ENCODE assay signal across 16 cellular contexts in genomic region chr3:160661660-160662059, GRCh38. TPM values are rescaled to one million over a fixed set of nuclear protein-coding genes. Genes with fewer than 3 reads are reported as not detected.
DNase-seq lines count a peak whose midpoint lies in the region; ATAC-seq and TF ChIP-seq lines count a peak whose summit lies in the region.
"Had no signal": no experiment of that assay in that cellular context is flagged by ENCODE, and none has a peak within 500 bp of the region (broad histone marks: within the 10 kb centered on the region; RNA-seq: fewer than 3 reads in every experiment).

No MANE protein-coding gene starts in this region.

- H3K9me3 ChIP-seq in HEK293 (ENCODE audit: control insufficient read depth, insufficient read depth, low read depth, low read length), result no peaks in the 10 kb centered on the region
- no peaks in the 10 kb centered on the region for H3K9me3 ChIP-seq in Peyer's patch

- no peak for TF ChIP-seq POLR2A in Peyer's patch (IDR thresholded peaks at IDR 0.05)

- POLR2A ChIA-PET in HEK293 (lab: Yijun Ruan, JAX), result no interaction called here

- no peaks in the 10 kb centered on the region for H3K27me3 ChIP-seq in Peyer's patch

- no peak overlapping the region for H3K4me3 Mint-ChIP-seq in activated T-cell treated with anti-CD3 and anti-CD28 coated beads, Interleukin-2, amount 50 U/mL, for 24 hours
- H3K4me3 Mint-ChIP-seq: memory B cell; T-helper 1 cell treated with Interleukin-12 subunit alpha and Interleukin-12 subunit beta and Interleukin-4 antibody, amounts not matched to agents 30 μg/mL and 1 μg/mL, for 36 hours had no signal

- H3K27me3 Mint-ChIP-seq in activated T-cell treated with anti-CD3 and anti-CD28 coated beads, Interleukin-2, amount 50 U/mL, for 24 hours, result peaks cover 7% of the 10 kb centered on the region
- H3K27me3 Mint-ChIP-seq: memory B cell had no signal

- CTCF ChIA-PET in HEK293 (lab: Yijun Ruan, JAX), result no interaction called here

- TF ChIP-seq CTCF in GM12865 (IDR thresholded peaks at IDR 0.05; ENCODE audit: insufficient read depth, low read depth, low read length, missing control alignments) (no peak), HEK293 (tag by site-specific recombination; IDR thresholded peaks at IDR 0.05) (no peak), Peyer's patch (IDR thresholded peaks at IDR 0.05) (no peak)

- no peaks in the 10 kb centered on the region for H3K9me3 Mint-ChIP-seq in activated T-cell treated with anti-CD3 and anti-CD28 coated beads, Interleukin-2, amount 50 U/mL, for 24 hours
- H3K9me3 Mint-ChIP-seq: memory B cell; T-helper 1 cell treated with Interleukin-12 subunit alpha and Interleukin-12 subunit beta and Interleukin-4 antibody, amounts not matched to agents 30 μg/mL and 1 μg/mL, for 36 hours had no signal

- H3K36me3 ChIP-seq in HEK293 (ENCODE audit: control insufficient read depth in 2 of 2, insufficient read depth in 1 of 2, low read length in 2 of 2) (no peaks in the 10 kb centered on the region), Peyer's patch (no peaks in the 10 kb centered on the region)

- H3K4me1 ChIP-seq in HEK293 (ENCODE audit: control insufficient read depth, insufficient read depth, low read length) (peaks cover 14% of the 10 kb centered on the region), Peyer's patch (peaks cover 0 to 4% (median 0%) of the 10 kb centered on the region in 4 donors)

- no peak overlapping the region for H3K4me3 ChIP-seq in GM12865 (ENCODE audit: low read depth, low read length)
- no peak overlapping the region for H3K4me3 ChIP-seq in HEK293 (ENCODE audit: low read depth, low read length)
- no peak overlapping the region for H3K4me3 ChIP-seq in Peyer's patch
- H3K4me3 ChIP-seq: PC-9 had no signal

- peaks cover 10% of the 10 kb centered on the region for H3K4me1 Mint-ChIP-seq in activated T-cell treated with anti-CD3 and anti-CD28 coated beads, Interleukin-2, amount 50 U/mL, for 24 hours (ENCODE audit: low read depth)

- H3K27ac ChIP-seq in HEK293 (ENCODE audit: extremely low read depth, low read depth, low read length), result no peak overlapping the region
- no peak overlapping the region for H3K27ac ChIP-seq in Peyer's patch
- H3K27ac ChIP-seq: PC-9 had no signal

- H3K27ac Mint-ChIP-seq in activated T-cell treated with anti-CD3 and anti-CD28 coated beads, Interleukin-2, amount 50 U/mL, for 24 hours, result no peak overlapping the region
- H3K27ac Mint-ChIP-seq: memory B cell; T-helper 1 cell treated with Interleukin-12 subunit alpha and Interleukin-12 subunit beta and Interleukin-4 antibody, amounts not matched to agents 30 μg/mL and 1 μg/mL, for 36 hours had no signal

- no peaks in the 10 kb centered on the region for H3K36me3 Mint-ChIP-seq in activated T-cell treated with anti-CD3 and anti-CD28 coated beads, Interleukin-2, amount 50 U/mL, for 24 hours (ENCODE audit: low read depth)
- H3K36me3 Mint-ChIP-seq: memory B cell had no signal

- DNase-seq in GM12865 (ENCODE audit: low read depth), result peak; percentile 18
- peak; percentile 57 for DNase-seq in NCI-H2196 (lab: John Stamatoyannopoulos, UW; ENCODE audit: unreplicated experiment)
- peak; percentile 20 for DNase-seq in globus pallidus (ENCODE audit: low spot score)
- no peak for DNase-seq in Peyer's patch
- DNase-seq in DMS153 treated with DMSO at 0.1 percent for 48 hours (lab: John Stamatoyannopoulos, UW; ENCODE audit: unreplicated experiment), result no peak
- no peak for DNase-seq in activated T-cell treated with anti-CD3 and anti-CD28 coated beads, Interleukin-2, amount 50 U/mL, for 24 hours
- DNase-seq: activated naive CD4-positive, alpha-beta T cell treated with Interleukin-2 at 50 U/mL for 16 hours; C1 segment of cervical spinal cord; PC-9; stimulated activated CD4-positive, alpha-beta T cell treated with anti-CD3 and anti-CD28 coated beads, Interleukin-2, amount 100 ng/mL, for 48 hours; stimulated activated naive CD4-positive, alpha-beta T cell treated with Interleukin-2 at 50 U/mL for 16 hours had no signal

- no peak for ATAC-seq in HG02938 (IDR thresholded peaks at IDR 0.05; ENCODE audit: unreplicated experiment)

TF ChIP-seq in HEK293, 187 proteins besides CTCF, POLR2A, EP300 and RAD21:
- no peak for TF ChIP-seq ZNF133 (tag by site-specific recombination; IDR thresholded peaks at IDR 0.05)
- no peak for TF ChIP-seq MYNN (tag by site-specific recombination; IDR thresholded peaks at IDR 0.05; ENCODE audit: borderline replicate concordance)
- no peak for TF ChIP-seq ZNF449 (tag by site-specific recombination; IDR thresholded peaks at IDR 0.05)
- peak; percentile 37; the same call in 1 of the 2 replicates for TF ChIP-seq ZBTB17 (tag by site-specific recombination; IDR thresholded peaks at IDR 0.05)
- no peak for TF ChIP-seq BCL11B (tag by site-specific recombination; IDR thresholded peaks at IDR 0.05; ENCODE audit: low read depth)
- TF ChIP-seq ZNF211 (tag by site-specific recombination; IDR thresholded peaks at IDR 0.05; ENCODE audit: low read depth), result no peak
- peak; percentile 91 for TF ChIP-seq ZNF18 (tag by site-specific recombination; IDR thresholded peaks at IDR 0.05)
- TF ChIP-seq ZNF132 (tag by site-specific recombination; IDR thresholded peaks at IDR 0.05; ENCODE audit: borderline replicate concordance), result no peak
- no peak for TF ChIP-seq ZNF341 (tag by site-specific recombination; IDR thresholded peaks at IDR 0.05; ENCODE audit: low read depth)
- no peak for TF ChIP-seq ZNF621 (tag by site-specific recombination; IDR thresholded peaks at IDR 0.05)
- TF ChIP-seq ZNF776 (tag by site-specific recombination; IDR thresholded peaks at IDR 0.05; ENCODE audit: borderline replicate concordance), result no peak
- TF ChIP-seq ZNF335 (tag by site-specific recombination; conservative IDR thresholded peaks at IDR 0.05), result no peak
- TF ChIP-seq AEBP2 (tag by site-specific recombination; IDR thresholded peaks at IDR 0.05; ENCODE audit: borderline replicate concordance), result no peak
- 0 out of 2 replicates have a peak, but pooled peaks have one; percentile 17 for TF ChIP-seq IKZF3 (tag by site-specific recombination; IDR thresholded peaks at IDR 0.05)
- no peak for TF ChIP-seq ZNF704 (tag by site-specific recombination; IDR thresholded peaks at IDR 0.05)
- TF ChIP-seq ZNF513 (tag by site-specific recombination; IDR thresholded peaks at IDR 0.05), result no peak

RNA-seq across cellular contexts. Expression of gene ARL14, which starts 15.3 kb away (rescaled TPM):
- total RNA-seq in Peyer's patch, result 10 to 100 TPM in 3 of 4 donors, 1 to 10 TPM in 1; 2.5 to 28.9 (median 16.5) TPM
- total RNA-seq: pulmonary artery endothelial cell had no signal

Comparison
In these comparisons a context has a peak if more than half of its experiments do, and no peak if none do; other contexts are left out.
1. DNase-seq: peak in GM12865 (single experiment), NCI-H2196 (single experiment) and globus pallidus (single experiment); none in Peyer's patch (0 of 3), DMS153 treated with DMSO at 0.1 percent for 48 hours (single experiment) and activated T-cell treated with anti-CD3 and anti-CD28 coated beads, Interleukin-2, amount 50 U/mL, for 24 hours (single experiment).